ENCODE assay signal across 16 cellular contexts in the genomic region with DNA sequence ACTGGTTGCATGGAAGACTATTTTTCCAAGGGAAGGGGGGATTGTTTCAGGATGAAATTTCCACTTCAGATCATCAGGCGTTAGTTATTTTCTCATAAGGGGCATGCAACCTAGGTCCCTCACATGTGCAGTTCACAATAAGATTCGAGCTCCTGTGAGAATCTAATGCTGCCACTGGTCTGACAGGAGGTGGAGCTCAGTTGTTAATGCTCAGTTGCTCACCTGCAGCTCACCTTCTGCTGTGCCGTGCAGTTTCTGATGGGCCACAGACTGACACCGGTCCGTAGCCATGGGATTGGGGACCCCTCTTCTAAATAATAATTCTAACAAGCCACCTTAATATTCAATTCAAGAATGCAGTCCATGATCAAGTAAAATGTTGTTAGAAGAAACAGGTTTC. TPM values are rescaled to one million over a fixed set of nuclear protein-coding genes. Genes with fewer than 3 reads are reported as not detected.
"Had no signal": no experiment of that assay in that cellular context is flagged by ENCODE, and none has a peak within 500 bp of the region (broad histone marks: within the 10 kb centered on the region; RNA-seq: fewer than 3 reads in every experiment).

No MANE protein-coding gene starts in this region.

- H3K9me3 Mint-ChIP-seq: memory B cell, type B pancreatic cell, WTC11 had no signal

- DNase-seq: activated CD4-positive, alpha-beta T cell treated with anti-CD3 and anti-CD28 coated beads, Interleukin-2, amount 10 ng/mL, durations not matched to agents 24 days and 14 days; activated gamma-delta T cell treated with Interleukin-2 at 50 U/mL for 16 hours; kidney; left ventricle myocardium inferior; sigmoid colon; stimulated activated naive CD4-positive, alpha-beta T cell treated with Interleukin-2 at 50 U/mL for 16 hours had no signal

- ATAC-seq: WTC11 had no signal

- H3K36me3 ChIP-seq: cardiac muscle cell, left ventricle myocardium inferior, sigmoid colon, suprapubic skin had no signal

- H3K4me1 Mint-ChIP-seq: memory B cell, WTC11 had no signal

- H3K27ac Mint-ChIP-seq: activated CD4-positive, alpha-beta T cell treated with anti-CD3 and anti-CD28 coated beads, Interleukin-2, amount 10 ng/mL, durations not matched to agents 24 days and 14 days; memory B cell; type B pancreatic cell; WTC11 had no signal

- H3K4me3 Mint-ChIP-seq: memory B cell, type B pancreatic cell, WTC11 had no signal

- H3K4me3 ChIP-seq: cardiac muscle cell, hepatocyte, sigmoid colon, suprapubic skin had no signal

- H3K36me3 Mint-ChIP-seq: memory B cell, type B pancreatic cell, WTC11 had no signal

- H3K9me3 ChIP-seq: sigmoid colon, suprapubic skin had no signal

RNA-seq across cellular contexts. Expression of a gene that starts 54.2 kb away (rescaled TPM):
- total RNA-seq: activated CD4-positive, alpha-beta T cell treated with anti-CD3 and anti-CD28 coated beads, Interleukin-2, amount 10 ng/mL, durations not matched to agents 24 days and 14 days; astrocyte; cardiac muscle cell; fibroblast of lung; frontal cortex; hepatocyte; kidney; left ventricle myocardium inferior; osteoblast; sigmoid colon; suprapubic skin had no signal
